Comparison of ENCODE assay signal across 20 cellular contexts in genomic region chr9:71004196-71004595, GRCh38.
"Had no signal": no experiment of that assay in that cellular context is flagged by ENCODE, and none has a peak within 500 bp of the region (broad histone marks: within the 10 kb centered on the region; RNA-seq: fewer than 3 reads in every experiment).

No MANE protein-coding gene starts in this region.

- ATAC-seq: activated T-helper 17 cell treated with anti-CD3 and anti-CD28 coated beads, Interleukin-2, amount 50 U/mL, for 72 hours; left lobe of liver; lower lobe of right lung; naive thymus-derived CD8-positive, alpha-beta T cell; stimulated activated naive CD8-positive, alpha-beta T cell treated with anti-CD3 and anti-CD28 coated beads, Interleukin-15, Interleukin-2, amounts not matched to agents 100 U/mL and 50 U/mL, for 24 hours; upper lobe of right lung had no signal

- H3K27ac Mint-ChIP-seq: activated naive CD8-positive, alpha-beta T cell; activated T-cell treated with anti-CD3 and anti-CD28 coated beads, Interleukin-2, amount 50 U/mL, for 24 hours; activated T-helper 17 cell treated with anti-CD3 and anti-CD28 coated beads, Interleukin-2, amount 50 U/mL, for 72 hours; naive thymus-derived CD8-positive, alpha-beta T cell; progenitor cell of endocrine pancreas had no signal

- H3K4me1 Mint-ChIP-seq: activated T-helper 17 cell treated with anti-CD3 and anti-CD28 coated beads, Interleukin-2, amount 50 U/mL, for 72 hours; naive thymus-derived CD8-positive, alpha-beta T cell had no signal

- H3K27ac ChIP-seq: epithelial cell of prostate, lower lobe of right lung, upper lobe of right lung had no signal

- H3K27me3 Mint-ChIP-seq: activated naive CD8-positive, alpha-beta T cell; activated T-cell treated with anti-CD3 and anti-CD28 coated beads, Interleukin-2, amount 50 U/mL, for 24 hours; progenitor cell of endocrine pancreas had no signal

- H3K4me1 ChIP-seq: lower lobe of right lung, upper lobe of right lung had no signal

- H3K4me3 Mint-ChIP-seq: activated naive CD8-positive, alpha-beta T cell; activated T-cell treated with anti-CD3 and anti-CD28 coated beads, Interleukin-2, amount 50 U/mL, for 24 hours; activated T-helper 17 cell treated with anti-CD3 and anti-CD28 coated beads, Interleukin-2, amount 50 U/mL, for 72 hours; naive thymus-derived CD8-positive, alpha-beta T cell had no signal

- H3K36me3 Mint-ChIP-seq: activated naive CD8-positive, alpha-beta T cell had no signal

- DNase-seq: activated CD4-positive, alpha-beta T cell treated with anti-CD3 and anti-CD28 coated beads for 1 hour; activated CD8-positive, alpha-beta memory T cell treated with anti-CD3 and anti-CD28 coated beads, Interleukin-2, amount 50 U/mL, for 4 hours; activated T-cell treated with anti-CD3 and anti-CD28 coated beads, Interleukin-2, amount 50 U/mL, for 24 hours; amniotic stem cell; cerebellar nuclear complex; cortex of kidney; foreskin fibroblast; lower lobe of right lung; naive thymus-derived CD8-positive, alpha-beta T cell; retina; stimulated activated CD4-positive, alpha-beta T cell treated with anti-CD3 and anti-CD28 coated beads, Interleukin-12 subunit alpha, Interleukin-12 subunit beta, amount 100 ng/mL, for 4 hours; stimulated activated CD4-positive, alpha-beta T cell treated with anti-CD3 and anti-CD28 coated beads, Interleukin-4, amount 100 ng/mL, for 4 hours; stimulated activated naive CD8-positive, alpha-beta T cell treated with anti-CD3 and anti-CD28 coated beads, Interleukin-15, Interleukin-2, amounts not matched to agents 100 U/mL and 50 U/mL, for 24 hours; T-helper 9 cell; upper lobe of right lung had no signal

- H3K36me3 ChIP-seq: lower lobe of right lung, upper lobe of right lung had no signal

- H3K27me3 ChIP-seq: upper lobe of right lung had no signal

- H3K4me3 ChIP-seq: lower lobe of right lung, upper lobe of right lung had no signal
